Comparison of ENCODE assay signal across 31 cellular contexts in the genomic region with DNA sequence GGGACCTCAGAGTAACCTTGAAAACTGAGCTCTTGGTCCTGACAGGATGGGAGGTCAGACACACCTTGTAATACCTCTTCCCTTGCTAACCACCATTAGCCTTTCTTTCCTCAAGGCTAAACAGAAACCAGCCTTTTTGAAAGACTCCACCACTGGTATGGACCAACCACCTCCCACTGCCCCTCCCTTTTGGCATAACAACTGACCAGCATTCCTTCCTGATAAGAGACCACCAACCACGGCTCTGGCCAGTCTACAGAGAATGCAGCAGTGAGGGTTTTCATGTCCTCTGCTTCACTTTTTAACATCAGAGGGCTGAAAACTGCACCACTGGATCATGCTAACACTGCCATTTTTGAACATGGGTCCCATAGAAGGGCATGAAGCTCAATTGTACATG.
"Had no signal": no experiment of that assay in that cellular context is flagged by ENCODE, and none has a peak within 500 bp of the region (broad histone marks: within the 10 kb centered on the region; RNA-seq: fewer than 3 reads in every experiment).

No MANE protein-coding gene starts in this region.

- H3K36me3 ChIP-seq: brain microvascular endothelial cell, esophagus squamous epithelium, heart right ventricle, neutrophil, right lobe of liver, transverse colon had no signal

- H3K4me3 ChIP-seq: esophagus squamous epithelium, heart right ventricle, right lobe of liver, skin epidermis, testis, transverse colon had no signal

- H3K9me3 ChIP-seq: esophagus squamous epithelium, heart right ventricle, neutrophil, right lobe of liver, testis, transverse colon had no signal

- DNase-seq: activated B cell treated with CpG ODN at 0.5 μM for 24 hours; activated CD4-positive, alpha-beta T cell treated with anti-CD3 and anti-CD28 coated beads, Interleukin-2, amount 50 U/mL, for 1 hour; activated CD8-positive, alpha-beta T cell treated with anti-CD3 and anti-CD28 coated beads for 36 hours; activated naive CD4-positive, alpha-beta T cell; activated T-cell treated with anti-CD3 and anti-CD28 coated beads, Interleukin-2, amount 50 U/mL, for 48 hours; anterior cingulate cortex; brain microvascular endothelial cell; central memory CD4-positive, alpha-beta T cell; dermis blood vessel endothelial cell; effector CD4-positive, alpha-beta T cell; esophagus squamous epithelium; foreskin melanocyte; heart right ventricle; left cardiac atrium; left ventricle myocardium superior; naive B cell; nephron progenitor cell; right lobe of liver; stimulated activated CD4-positive, alpha-beta T cell treated with anti-CD3 and anti-CD28 coated beads, Interleukin-12 subunit alpha, Interleukin-12 subunit beta, amount 100 ng/mL, for 4 hours; stimulated activated CD4-positive, alpha-beta T cell treated with anti-CD3 and anti-CD28 coated beads, Interleukin-4, amount 100 ng/mL, for 1 hour; stimulated activated naive CD8-positive, alpha-beta T cell treated with anti-CD3 and anti-CD28 coated beads, Interleukin-15, Interleukin-2, amounts not matched to agents 100 U/mL and 50 U/mL, for 24 hours; T-helper 2 cell; testis; transverse colon had no signal

- H3K27ac Mint-ChIP-seq: activated B cell treated with CpG ODN at 0.5 μM for 24 hours; activated CD8-positive, alpha-beta T cell treated with anti-CD3 and anti-CD28 coated beads for 36 hours; activated naive CD4-positive, alpha-beta T cell treated with anti-CD3 and anti-CD28 coated beads, Interleukin-2, amount 50 U/mL, for 72 hours; nephron progenitor cell; progenitor cell of endocrine pancreas had no signal

- H3K36me3 Mint-ChIP-seq: activated naive CD4-positive, alpha-beta T cell treated with anti-CD3 and anti-CD28 coated beads, Interleukin-2, amount 50 U/mL, for 72 hours; naive B cell had no signal

- H3K27ac ChIP-seq: brain microvascular endothelial cell, epithelial cell of prostate, esophagus squamous epithelium, heart right ventricle, neutrophil, right lobe of liver, skin epidermis, testis, transverse colon had no signal

- H3K4me1 Mint-ChIP-seq: naive B cell had no signal

- FAIRE-seq: endometrium, keratinocyte had no signal

- H3K27me3 Mint-ChIP-seq: progenitor cell of endocrine pancreas had no signal

- H3K4me3 Mint-ChIP-seq: activated B cell treated with CpG ODN at 0.5 μM for 24 hours; activated CD8-positive, alpha-beta T cell treated with anti-CD3 and anti-CD28 coated beads for 36 hours; naive B cell; nephron progenitor cell had no signal

- ATAC-seq: activated CD8-positive, alpha-beta T cell treated with anti-CD3 and anti-CD28 coated beads for 36 hours; activated naive CD4-positive, alpha-beta T cell treated with anti-CD3 and anti-CD28 coated beads, Interleukin-2, amount 50 U/mL, for 72 hours; heart right ventricle; left cardiac atrium; left ventricle myocardium superior; right lobe of liver; stimulated activated naive CD8-positive, alpha-beta T cell treated with anti-CD3 and anti-CD28 coated beads, Interleukin-15, Interleukin-2, amounts not matched to agents 100 U/mL and 50 U/mL, for 24 hours had no signal

- H3K4me1 ChIP-seq: esophagus squamous epithelium, heart right ventricle, right lobe of liver, testis, transverse colon had no signal

- H3K27me3 ChIP-seq: brain microvascular endothelial cell, esophagus squamous epithelium, neutrophil, right lobe of liver, testis, transverse colon had no signal

- H3K9me3 Mint-ChIP-seq: activated B cell treated with CpG ODN at 0.5 μM for 24 hours; activated CD8-positive, alpha-beta T cell treated with anti-CD3 and anti-CD28 coated beads for 36 hours; activated naive CD4-positive, alpha-beta T cell treated with anti-CD3 and anti-CD28 coated beads, Interleukin-2, amount 50 U/mL, for 72 hours; naive B cell had no signal
